Comparison of ENCODE assay signal across 11 cellular contexts in the genomic region with DNA sequence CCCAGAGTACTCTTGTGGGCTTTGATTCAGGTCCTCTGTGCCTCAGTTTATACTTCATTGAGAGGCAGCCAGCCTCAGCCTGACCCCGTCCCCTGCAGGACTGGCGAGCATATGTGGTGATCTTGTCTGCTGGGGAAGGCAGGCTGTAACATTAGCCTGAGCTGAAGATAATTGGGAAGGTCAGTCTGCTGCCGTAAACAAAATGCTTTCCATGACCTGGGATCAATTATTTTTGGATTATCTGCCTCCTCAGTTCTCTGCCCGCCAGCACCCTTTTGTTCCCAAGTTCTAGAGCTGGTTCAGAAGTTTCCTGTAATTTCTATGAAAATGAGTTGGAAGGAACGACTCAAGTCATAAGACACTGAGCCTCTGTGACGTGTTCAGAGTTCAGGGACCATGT. TPM values are rescaled to one million over a fixed set of nuclear protein-coding genes. Genes with fewer than 3 reads are reported as not detected.
DNase-seq lines count a peak whose midpoint lies in the region; ATAC-seq, FAIRE-seq and TF ChIP-seq lines count a peak whose summit lies in the region.
"Had no signal": no experiment of that assay in that cellular context is flagged by ENCODE, and none has a peak within 500 bp of the region (broad histone marks: within the 10 kb centered on the region; RNA-seq: fewer than 3 reads in every experiment).

No MANE protein-coding gene starts in this region.

- H3K27ac Mint-ChIP-seq in CD4-positive, alpha-beta memory T cell: peak overlapping the region; percentile 33 to 100 (median 95)
- H3K27ac Mint-ChIP-seq in neural progenitor cell: peak overlapping the region; percentile 93

- CTCF ChIA-PET in CD4-positive, alpha-beta memory T cell (lab: Charles Lee; ENCODE audit: partially characterized antibody): interaction anchor here (1.5 to 12.3 kb wide), 4 partner anchors 34 to 74 kb away, joined by 4 to 230 read pairs (median 116); partner anchors contain the start of gene MORN3
- CTCF ChIA-PET in GM12878 (lab: Yijun Ruan, JAX): interaction anchor here (1.5 to 7.4 kb wide), 3 partner anchors 29 to 77 kb away, joined by 3 to 80 read pairs (median 4); no protein-coding TSS in a partner anchor

- no peak overlapping the region for H2AFZ ChIP-seq in GM12878 (ENCODE audit: control insufficient read depth, low read depth, low read length)
- H2AFZ ChIP-seq in neural progenitor cell (replicated peaks): no peak overlapping the region

- no peak overlapping the region for H3K4me3 ChIP-seq in CD4-positive, alpha-beta memory T cell (ENCODE audit: low read length in 2 of 2)
- H3K4me3 ChIP-seq in HUES64 (ENCODE audit: low read length) (no peak overlapping the region), GM12878 (no peak overlapping the region), neural progenitor cell (no peak overlapping the region), sigmoid colon (no peak overlapping the region)

- H3K36me3 Mint-ChIP-seq in CD4-positive, alpha-beta memory T cell: peaks cover 10 to 54% of the 10 kb centered on the region in 2 donors
- H3K36me3 Mint-ChIP-seq in neural progenitor cell: peaks cover 14% of the 10 kb centered on the region

- TF ChIP-seq POLR2A in GM12878 (IDR thresholded peaks at IDR 0.05; ENCODE audit: low read depth, low read length): no peak
- no peak for TF ChIP-seq POLR2A in sigmoid colon (IDR thresholded peaks at IDR 0.05)

- WGBS in HUES64: 88% methylated on average over 6 of the region's 6 CpGs
- WGBS in GM12878 (ENCODE audit: insufficient coverage, insufficient replicate concordance, low lambda C conversion rate, missing lambda C conversion rate): 82% methylated on average over 6 of the region's 6 CpGs
- WGBS in sigmoid colon, 2 donors: 83 to 92% methylated on average over 6 of the region's 6 CpGs

- no peaks in the 10 kb centered on the region for H3K9me3 Mint-ChIP-seq in CD4-positive, alpha-beta memory T cell
- no peaks in the 10 kb centered on the region for H3K9me3 Mint-ChIP-seq in neural progenitor cell

- no peak for TF ChIP-seq RAD21 in GM12878 (IDR thresholded peaks at IDR 0.05; ENCODE audit: insufficient read depth, low read depth, low read length)

- peaks cover 70% of the 10 kb centered on the region for H3K79me2 ChIP-seq in GM12878 (ENCODE audit: control insufficient read depth, insufficient read depth, low read length)
- peaks cover 78% of the 10 kb centered on the region for H3K79me2 ChIP-seq in neural progenitor cell (ENCODE audit: low read depth)

- H3K36me3 ChIP-seq in CD4-positive, alpha-beta memory T cell (ENCODE audit: insufficient read depth, low read length): peaks cover 9% of the 10 kb centered on the region
- H3K36me3 ChIP-seq in HUES64 (ENCODE audit: insufficient read depth, low read length) (peaks cover 4% of the 10 kb centered on the region; the same call in 1 of the 2 replicates), GM12878 (ENCODE audit: control insufficient read depth in 2 of 2, insufficient read depth in 2 of 2, low read length in 1 of 2) (no peaks in the 10 kb centered on the region; a peak in 2 of 4 replicates), neural progenitor cell (no peaks in the 10 kb centered on the region), sigmoid colon (no peaks in the 10 kb centered on the region)

- SMC1A ChIA-PET in GM12878 (lab: Charles Lee; ENCODE audit: uncharacterized antibody, unreplicated experiment): interaction anchor here (1.7 to 6.3 kb wide), 2 partner anchors 38 to 78 kb away, joined by 6 to 60 read pairs; partner anchors contain the start of gene MORN3

- no peak overlapping the region for H3K9ac ChIP-seq in HUES64 (ENCODE audit: low read depth, low read length)
- no peak overlapping the region for H3K9ac ChIP-seq in GM12878 (ENCODE audit: control insufficient read depth, insufficient read depth, low read length)
- H3K9ac ChIP-seq in neural progenitor cell: no peak overlapping the region

- peak overlapping the region; percentile 52 to 97 (median 88) for H3K4me3 Mint-ChIP-seq in CD4-positive, alpha-beta memory T cell
- H3K4me3 Mint-ChIP-seq in neural progenitor cell: peak overlapping the region; percentile 51

- no peaks in the 10 kb centered on the region for H3K9me3 ChIP-seq in CD4-positive, alpha-beta memory T cell (ENCODE audit: control insufficient read depth in 1 of 2, low read length in 2 of 2)
- H3K9me3 ChIP-seq in HUES64 (ENCODE audit: insufficient read depth, low read depth, low read length): no peaks in the 10 kb centered on the region
- H3K9me3 ChIP-seq in GM12878 (replicated peaks; ENCODE audit: control insufficient read depth, insufficient read depth, low read length): no peaks in the 10 kb centered on the region
- no peaks in the 10 kb centered on the region for H3K9me3 ChIP-seq in neural progenitor cell (ENCODE audit: low read depth)
- no peaks in the 10 kb centered on the region for H3K9me3 ChIP-seq in sigmoid colon

- TF ChIP-seq CTCF in GM12878 (IDR thresholded peaks at IDR 0.05 in 2 of 3, conservative IDR thresholded peaks at IDR 0.05 in 1 of 3; ENCODE audit: control insufficient read depth in 2 of 3, extremely low read depth in 1 of 3, insufficient read depth in 1 of 3, low read depth in 3 of 3, low read length in 3 of 3) (no peak), neural progenitor cell (IDR thresholded peaks at IDR 0.05) (no peak), sigmoid colon (IDR thresholded peaks at IDR 0.05) (no peak)

- RAD21 ChIA-PET in GM12878 (lab: Charles Lee; ENCODE audit: unreplicated experiment): interaction anchor here (5.1 kb wide), 1 partner anchor 36 kb away, joined by 61 read pairs; the partner anchor contains the start of gene MORN3

- H3K27me3 Mint-ChIP-seq in CD4-positive, alpha-beta memory T cell: peaks cover 0 to 2% of the 10 kb centered on the region in 2 donors
- H3K27me3 Mint-ChIP-seq in neural progenitor cell (ENCODE audit: insufficient read depth, low read depth): peaks cover 17% of the 10 kb centered on the region

- H4K20me1 ChIP-seq in GM12878 (ENCODE audit: control insufficient read depth, insufficient read depth): no peaks in the 10 kb centered on the region
- H4K20me1 ChIP-seq in neural progenitor cell (ENCODE audit: low read depth): peaks cover 66% of the 10 kb centered on the region

- no peak for DNase-seq in CD4-positive, alpha-beta memory T cell
- no peak for DNase-seq in GM12878 (ENCODE audit: low read depth, low spot score)
- no peak for DNase-seq in neural progenitor cell (ENCODE audit: low spot score)
- DNase-seq in sigmoid colon: no peak
- DNase-seq: activated CD4-positive, alpha-beta T cell treated with anti-CD3 and anti-CD28 coated beads, Interleukin-2, amount 50 U/mL, for 4 hours; amygdala had no signal

- H3K4me2 ChIP-seq in GM12878 (ENCODE audit: control insufficient read depth, insufficient read depth): peak overlapping the region; percentile 71
- H3K4me2 ChIP-seq in neural progenitor cell: no peak overlapping the region

- BruUV-seq in GM12878 (replicated peaks; lab: Mats Ljungman, UMichigan): no TSS peak

- in situ Hi-C loops in GM12878 (cut with MboI): no loop called here

- H3K27me3 ChIP-seq in CD4-positive, alpha-beta memory T cell (ENCODE audit: insufficient read depth, low read length): no peaks in the 10 kb centered on the region
- H3K27me3 ChIP-seq in HUES64 (ENCODE audit: insufficient read depth, low read length): no peaks in the 10 kb centered on the region
- no peaks in the 10 kb centered on the region for H3K27me3 ChIP-seq in GM12878 (replicated peaks in 1 of 2; ENCODE audit: control insufficient read depth in 2 of 2, insufficient read depth in 2 of 2, low read length in 1 of 2)
- H3K27me3 ChIP-seq in neural progenitor cell: no peaks in the 10 kb centered on the region
- H3K27me3 ChIP-seq in sigmoid colon: no peaks in the 10 kb centered on the region

- POLR2A ChIA-PET in CD4-positive, alpha-beta memory T cell (lab: Charles Lee; ENCODE audit: partially characterized antibody): interaction anchor here (0.6 to 9.6 kb wide), 5 partner anchors 11 to 50 kb away, joined by 3 to 305 read pairs (median 122); partner anchors contain the start of genes KDM2B and MORN3
- POLR2A ChIA-PET in GM12878 (lab: Charles Lee): interaction anchor here (1.0 kb wide), 1 partner anchor 31 kb away, joined by 3 read pairs; no protein-coding TSS in a partner anchor

- peak overlapping the region; percentile 97 for H3K27ac ChIP-seq in CD4-positive, alpha-beta memory T cell (ENCODE audit: low read depth, low read length)
- H3K27ac ChIP-seq in HUES64 (ENCODE audit: low read depth, low read length) (0 out of 2 replicates have a peak overlapping the region, but pooled peaks have one; percentile 19), GM12878 (ENCODE audit: control insufficient read depth, insufficient read depth) (no peak overlapping the region), neural progenitor cell (no peak overlapping the region), sigmoid colon (no peak overlapping the region)

- intact Hi-C loops in CD4-positive, alpha-beta memory T cell (cut with micrococcal nuclease): no loop called here
- intact Hi-C loops in GM12878 (cut with micrococcal nuclease; ENCODE audit: unreplicated experiment) (no loop called here), sigmoid colon (cut with DNase I) (no loop called here)

- H3K4me1 ChIP-seq in CD4-positive, alpha-beta memory T cell (ENCODE audit: insufficient read depth, low read length): peaks cover 72% of the 10 kb centered on the region
- H3K4me1 ChIP-seq in HUES64 (ENCODE audit: insufficient read depth, low read length): peaks cover 37% of the 10 kb centered on the region
- H3K4me1 ChIP-seq in GM12878 (ENCODE audit: control insufficient read depth, insufficient read depth, low read length): peaks cover 31% of the 10 kb centered on the region
- peaks cover 37% of the 10 kb centered on the region for H3K4me1 ChIP-seq in neural progenitor cell
- H3K4me1 ChIP-seq in sigmoid colon: peaks cover 0 to 54% (median 43%) of the 10 kb centered on the region in 4 donors

- peaks cover 41% of the 10 kb centered on the region for H3F3A ChIP-seq in neural progenitor cell (ENCODE audit: low read depth)

- no peak for FAIRE-seq in GM12878 (lab: Jason Lieb, UNC)
- FAIRE-seq: D721Med had no signal

- ATAC-seq in GM12878 (no peak), GM21528 (IDR thresholded peaks at IDR 0.05; ENCODE audit: low FRiP score, unreplicated experiment) (no peak), HG03045 (IDR thresholded peaks at IDR 0.05; ENCODE audit: unreplicated experiment) (no peak)

- no peak for TF ChIP-seq EP300 in GM12878 (IDR thresholded peaks at IDR 0.05; ENCODE audit: borderline replicate concordance in 1 of 2, control insufficient read depth in 1 of 2, low read depth in 2 of 2, low read length in 2 of 2)
- TF ChIP-seq EP300 in sigmoid colon (IDR thresholded peaks at IDR 0.05): no peak

- H3K4me1 Mint-ChIP-seq in CD4-positive, alpha-beta memory T cell: peaks cover 43 to 82% (median 60%) of the 10 kb centered on the region in 4 donors
- peaks cover 54% of the 10 kb centered on the region for H3K4me1 Mint-ChIP-seq in neural progenitor cell

RNA-seq across cellular contexts. Expression of gene ORAI1, which starts 4.5 kb away (rescaled TPM):
- total RNA-seq in CD4-positive, alpha-beta memory T cell: 10 to 100 TPM; 48.8 to 51.7 TPM
- polyA plus RNA-seq in CD4-positive, alpha-beta memory T cell: 100 to 1,000 TPM; 186 to 235 TPM
- 14.5 TPM for polyA plus RNA-seq in HUES64 (2013, experiment 1 of 2)
- 15.8 TPM for polyA plus RNA-seq in HUES64 (2013, experiment 2 of 2)
- total RNA-seq in GM12878 (2013; cell fraction: nucleolus; rRNA removed): 13.1 and 15.8 TPM in 2 replicates
- total RNA-seq in GM12878 (2014; rRNA removed) (9.7 and 16.4 TPM in 2 replicates), GM12878 (2014; rRNA removed; fragmentation: Illumina TruSeq; extraction: Trizol) (7.1 and 8.2 TPM in 2 replicates), GM12878 (2021) (31.0 and 32.2 TPM in 2 replicates), neural progenitor cell (ENCODE audit: low replicate concordance) (8.0 and 10.6 TPM in 2 replicates), sigmoid colon (10 to 100 TPM in 2 of 4 donors, 1 to 10 TPM in 2; 5.4 to 12.2 (median 9.0) TPM)
- 6.5 TPM for polyA plus RNA-seq in GM12878 (2011; ENCODE audit: low read depth)
- polyA plus RNA-seq in GM12878 (2011; rRNA removed) (4.8 and 15.3 TPM in 2 replicates), GM12878 (2014; fragmentation: Illumina TruSeq; extraction: Trizol) (2.6 and 6.5 TPM in 2 replicates), GM12878 (2014; fragmentation: Nextera tagmentation; extraction: Ambion mirVana) (1 to 10 TPM; 5.5 to 6.1 TPM), GM12878 (2014; rRNA removed) (33.1 and 39.2 TPM in 2 replicates), GM12878 (2016; fragmentation: Nextera tagmentation; extraction: Ambion mirVana) (10 to 100 TPM in 1 of 2 experiments, 1 to 10 TPM in 1; 7.7 to 25.1 TPM), sigmoid colon (10 to 100 TPM in 1 of 3 donors, 1 to 10 TPM in 2; 5.3 to 24.9 (median 9.6) TPM)
- 28.4 and 36.0 TPM in 2 replicates for polyA plus RNA-seq in GM12878 (2011; cell fraction: cytosol; rRNA removed)
- polyA plus RNA-seq in GM12878 (2011; cell fraction: nucleus; rRNA removed): 20.8 and 24.1 TPM in 2 replicates
- polyA plus RNA-seq in GM12878 (2012): 21.7 and 23.1 TPM in 2 replicates
- polyA minus RNA-seq in GM12878 (2011; rRNA and poly(A)+ RNA removed): 21.7 and 34.6 TPM in 2 replicates
- 25.1 and 28.5 TPM in 2 replicates for polyA minus RNA-seq in GM12878 (2011; cell fraction: cytosol; rRNA and poly(A)+ RNA removed)
- polyA minus RNA-seq in GM12878 (2011; cell fraction: nucleus; rRNA and poly(A)+ RNA removed): 7.7 and 21.1 TPM in 2 replicates

RNA-seq across cellular contexts. Expression of gene MORN3, which starts 38.7 kb away (rescaled TPM):
- 10 to 100 TPM; 14.1 to 17.3 TPM for total RNA-seq in CD4-positive, alpha-beta memory T cell
- polyA plus RNA-seq in CD4-positive, alpha-beta memory T cell: 1 to 10 TPM; 6.3 to 6.7 TPM
- polyA plus RNA-seq in HUES64 (2013, experiment 1 of 2): 0.25 TPM
- 0.32 TPM for polyA plus RNA-seq in HUES64 (2013, experiment 2 of 2)
- total RNA-seq in GM12878 (2013; cell fraction: nucleolus; rRNA removed): not detected in 2 replicates
- total RNA-seq in GM12878 (2014; rRNA removed) (0.11 and 0.17 TPM in 2 replicates), GM12878 (2014; rRNA removed; fragmentation: Illumina TruSeq; extraction: Trizol) (0.13 and 0.28 TPM in 2 replicates), GM12878 (2021) (0.15 and 0.19 TPM in 2 replicates), neural progenitor cell (ENCODE audit: low replicate concordance) (0.19 and 1.3 TPM in 2 replicates), sigmoid colon (not detected)
- 0.21 TPM for polyA plus RNA-seq in GM12878 (2011; ENCODE audit: low read depth)
- polyA plus RNA-seq in GM12878 (2011; rRNA removed) (0.34 and 0.37 TPM in 2 replicates), GM12878 (2014; fragmentation: Illumina TruSeq; extraction: Trizol) (0.11 and 0.18 TPM in 2 replicates), GM12878 (2014; fragmentation: Nextera tagmentation; extraction: Ambion mirVana) (under 1 TPM; 0.24 to 0.31 TPM), GM12878 (2014; rRNA removed) (0.08 and 0.11 TPM in 2 replicates), GM12878 (2016; fragmentation: Nextera tagmentation; extraction: Ambion mirVana) (under 1 TPM; 0.14 to 0.16 TPM), sigmoid colon (1 to 10 TPM in 1 of 3 donors, under 1 TPM in 1, not detected in 1; 0.90 to 1.2 TPM)
- 0.16 and 0.18 TPM in 2 replicates for polyA plus RNA-seq in GM12878 (2011; cell fraction: cytosol; rRNA removed)
- polyA plus RNA-seq in GM12878 (2011; cell fraction: nucleus; rRNA removed): 0.07 and 0.10 TPM in 2 replicates
- 0.27 and 0.34 TPM in 2 replicates for polyA plus RNA-seq in GM12878 (2012)
- polyA minus RNA-seq in GM12878 (2011; rRNA and poly(A)+ RNA removed): not detected in 2 replicates
- not detected in 2 replicates for polyA minus RNA-seq in GM12878 (2011; cell fraction: cytosol; rRNA and poly(A)+ RNA removed)
- polyA minus RNA-seq in GM12878 (2011; cell fraction: nucleus; rRNA and poly(A)+ RNA removed): not detected in 2 replicates
- total RNA-seq: fibroblast of villous mesenchyme had no signal

RNA-seq across cellular contexts. Expression of gene KDM2B, which starts 50.0 kb away (rescaled TPM):
- 100 to 1,000 TPM in 1 of 2 experiments, 10 to 100 TPM in 1; 98.7 to 101 TPM for total RNA-seq in CD4-positive, alpha-beta memory T cell
- 10 to 100 TPM in 1 of 2 donors, 1 to 10 TPM in 1; 7.7 to 20.6 TPM for polyA plus RNA-seq in CD4-positive, alpha-beta memory T cell
- 83.7 TPM for polyA plus RNA-seq in HUES64 (2013, experiment 1 of 2)
- 82.7 TPM for polyA plus RNA-seq in HUES64 (2013, experiment 2 of 2)
- 634 and 686 TPM in 2 replicates for total RNA-seq in GM12878 (2013; cell fraction: nucleolus; rRNA removed)
- 57.9 and 62.9 TPM in 2 replicates for total RNA-seq in GM12878 (2014; rRNA removed)
- total RNA-seq in GM12878 (2014; rRNA removed; fragmentation: Illumina TruSeq; extraction: Trizol): 33.0 and 34.1 TPM in 2 replicates
- 76.3 and 87.6 TPM in 2 replicates for total RNA-seq in GM12878 (2021)
- polyA plus RNA-seq in GM12878 (2011; ENCODE audit: low read depth): 76.8 TPM
- 67.9 and 124 TPM in 2 replicates for polyA plus RNA-seq in GM12878 (2011; rRNA removed)
- polyA plus RNA-seq in GM12878 (2011; cell fraction: cytosol; rRNA removed): 103 and 121 TPM in 2 replicates
- polyA plus RNA-seq in GM12878 (2011; cell fraction: nucleus; rRNA removed): 380 and 393 TPM in 2 replicates
- polyA plus RNA-seq in GM12878 (2012): 81.7 and 83.4 TPM in 2 replicates
- 31.7 and 46.7 TPM in 2 replicates for polyA plus RNA-seq in GM12878 (2014; fragmentation: Illumina TruSeq; extraction: Trizol)
- polyA plus RNA-seq in GM12878 (2014; fragmentation: Nextera tagmentation; extraction: Ambion mirVana): 10 to 100 TPM; 13.6 to 14.7 TPM
- 72.8 and 77.4 TPM in 2 replicates for polyA plus RNA-seq in GM12878 (2014; rRNA removed)
- 10 to 100 TPM; 31.8 to 34.0 TPM for polyA plus RNA-seq in GM12878 (2016; fragmentation: Nextera tagmentation; extraction: Ambion mirVana)
- polyA minus RNA-seq in GM12878 (2011; rRNA and poly(A)+ RNA removed): 395 and 503 TPM in 2 replicates
- 82.7 and 85.4 TPM in 2 replicates for polyA minus RNA-seq in GM12878 (2011; cell fraction: cytosol; rRNA and poly(A)+ RNA removed)
- 171 and 227 TPM in 2 replicates for polyA minus RNA-seq in GM12878 (2011; cell fraction: nucleus; rRNA and poly(A)+ RNA removed)
- total RNA-seq in neural progenitor cell (ENCODE audit: low replicate concordance): 85.3 and 158 TPM in 2 replicates
- total RNA-seq in sigmoid colon: 10 to 100 TPM; 16.1 to 31.7 (median 18.5) TPM
- 10 to 100 TPM in 1 of 3 donors, 1 to 10 TPM in 2; 4.8 to 23.2 (median 9.9) TPM for polyA plus RNA-seq in sigmoid colon

Comparison
In these comparisons a context has a peak if more than half of its experiments do, and no peak if none do; other contexts are left out.
1. H3K27ac ChIP-seq: peak in CD4-positive, alpha-beta memory T cell (single experiment) and HUES64 (single experiment); none in GM12878 (single experiment), neural progenitor cell (single experiment) and sigmoid colon (0 of 4).